Comparison of ENCODE assay signal across 8 cellular contexts in the genomic region with DNA sequence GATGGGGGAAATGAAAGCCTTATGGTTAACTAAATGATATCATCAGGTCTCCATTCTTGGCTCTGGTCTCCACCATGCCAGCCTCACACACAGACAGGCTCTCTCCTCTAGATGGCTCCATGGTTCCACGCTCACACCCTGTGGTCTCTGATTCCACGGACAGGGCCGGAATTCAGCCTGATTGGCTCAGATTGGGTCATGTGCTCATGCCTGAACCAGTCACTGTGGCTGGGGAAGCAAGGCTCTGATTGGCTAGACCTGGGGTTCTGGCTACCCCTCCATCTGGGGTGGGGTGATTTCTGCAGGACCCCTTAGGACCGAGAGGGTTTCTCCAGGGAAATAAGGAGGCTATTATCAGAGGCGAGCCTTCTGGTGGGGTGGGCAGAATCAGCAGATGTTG.
DNase-seq lines count a peak whose midpoint lies in the region; ATAC-seq and TF ChIP-seq lines count a peak whose summit lies in the region.

No MANE protein-coding gene starts in this region.

- H3K4me1 ChIP-seq in prostate gland (replicated peaks) = no peaks in the 10 kb centered on the region

- no peaks in the 10 kb centered on the region for H3K27me3 ChIP-seq in prostate gland (replicated peaks; ENCODE audit: insufficient read depth)

- H3K4me3 ChIP-seq in fibroblast of villous mesenchyme (ENCODE audit: low read depth, low read length) (no peak overlapping the region), prostate gland (no peak overlapping the region)

- intact Hi-C loops in prostate gland (cut with DNase I) = no loop called here

- ATAC-seq in GM18868 (IDR thresholded peaks at IDR 0.05; ENCODE audit: unreplicated experiment) (no peak), HG03432 (IDR thresholded peaks at IDR 0.05; ENCODE audit: unreplicated experiment) (no peak)

- TF ChIP-seq POLR2A in prostate gland (IDR thresholded peaks at IDR 0.05) = no peak

- H3K9me3 ChIP-seq in prostate gland = no peaks in the 10 kb centered on the region

- 75% methylated on average over 5 of the region's 5 CpGs for WGBS in prostate gland

- H3K27ac ChIP-seq in prostate gland = no peak overlapping the region

- H3K36me3 ChIP-seq in prostate gland = no peaks in the 10 kb centered on the region

- peak; percentile 12 for DNase-seq in NCI-H1105 treated with DMSO at 0.1 percent for 48 hours (lab: John Stamatoyannopoulos, UW)
- DNase-seq in NCI-H1105 (lab: John Stamatoyannopoulos, UW) = no peak
- peak; percentile 20 for DNase-seq in HuH-7 (ENCODE audit: low spot score)
- peak; percentile 79 to 84 for DNase-seq in SHP77 (lab: John Stamatoyannopoulos, UW)
- peak; percentile 59 for DNase-seq in fibroblast of villous mesenchyme (ENCODE audit: low read depth)
- DNase-seq in prostate gland (ENCODE audit: low spot score) = no peak

- TF ChIP-seq CTCF in fibroblast of villous mesenchyme (IDR thresholded peaks at IDR 0.05; ENCODE audit: insufficient read depth, low read depth, low read length) = peak; percentile 72
- peak in 3 of 4 experiments; percentile 10 to 32 (median 32) for TF ChIP-seq CTCF in prostate gland (IDR thresholded peaks at IDR 0.05)

Comparison
In these comparisons a context has a peak if more than half of its experiments do, and no peak if none do; other contexts are left out.
1. DNase-seq: peak in NCI-H1105 treated with DMSO at 0.1 percent for 48 hours (single experiment), HuH-7 (single experiment), SHP77 (2 of 2) and fibroblast of villous mesenchyme (single experiment); none in NCI-H1105 (single experiment) and prostate gland (single experiment).